Comparison of ENCODE assay signal across 8 cellular contexts in genomic region chr19:16076958-16077611, GRCh38. TPM values are rescaled to one million over a fixed set of nuclear protein-coding genes. Genes with fewer than 3 reads are reported as not detected.
DNase-seq lines count a peak whose midpoint lies in the region; ATAC-seq and TF ChIP-seq lines count a peak whose summit lies in the region.

No MANE protein-coding gene starts in this region.

- H3K4me3 Mint-ChIP-seq in stimulated activated naive CD8-positive, alpha-beta T cell treated with anti-CD3 and anti-CD28 coated beads, Interleukin-15, amount 100 ng/mL, for 72 hours, result peak overlapping the region; percentile 88

- H3K27me3 ChIP-seq in Panc1 (ENCODE audit: control insufficient read depth, insufficient read depth, low read length) (no peaks in the 10 kb centered on the region), left lung (no peaks in the 10 kb centered on the region)

- in situ Hi-C loops in Panc1 (cut with HindIII; ENCODE audit: low pct_unique_long_range_greater_than_20kb, low sequenced_read_pairs), result no loop called here

- H3K36me3 ChIP-seq in Panc1 (ENCODE audit: control insufficient read depth, insufficient read depth, low read length) (no peaks in the 10 kb centered on the region), left lung (peaks cover 0 to 16% of the 10 kb centered on the region in 2 donors)

- H3K27ac ChIP-seq in Panc1 (ENCODE audit: low read length) (peak overlapping the region; percentile 83), left lung (peak overlapping the region; percentile 98 to 99)

- intact Hi-C loops in Panc1 (cut with micrococcal nuclease; ENCODE audit: unreplicated experiment) (no loop called here), left lung (cut with DNase I) (no loop called here)

- no TSS peak for BruUV-seq in Panc1 (replicated peaks; lab: Mats Ljungman, UMichigan)

- peak overlapping the region; percentile 90 to 99 for H3K27ac Mint-ChIP-seq in stimulated activated naive CD8-positive, alpha-beta T cell treated with anti-CD3 and anti-CD28 coated beads, Interleukin-15, amount 100 ng/mL, for 72 hours

- no peak for ATAC-seq in Panc1
- ATAC-seq in left lung, result peak; percentile 26
- ATAC-seq in stimulated activated naive CD8-positive, alpha-beta T cell treated with anti-CD3 and anti-CD28 coated beads, Interleukin-15, amount 100 ng/mL, for 72 hours, result no peak
- no peak for ATAC-seq in GM19397 (IDR thresholded peaks at IDR 0.05; ENCODE audit: unreplicated experiment)

- H3K9me3 ChIP-seq in Panc1 (ENCODE audit: control insufficient read depth, insufficient read depth, low read depth, low read length), result no peaks in the 10 kb centered on the region
- no peaks in the 10 kb centered on the region for H3K9me3 ChIP-seq in left lung

- DNase-seq in activated CD4-positive, alpha-beta T cell treated with anti-CD3 and anti-CD28 coated beads for 48 hours, result peak; percentile 58
- no peak for DNase-seq in activated CD4-positive, alpha-beta T cell treated with anti-CD3 and anti-CD28 coated beads, Interleukin-2, amount 50 U/mL, for 4 hours
- no peak for DNase-seq in Panc1 (ENCODE audit: low read depth, low spot score)
- DNase-seq in cardiac fibroblast (ENCODE audit: low read depth in 2 of 2), result peak; percentile 48 to 53
- peak; percentile 66 to 90 for DNase-seq in left lung
- peak in 1 of 2 donors; percentile 35 for DNase-seq in stimulated activated naive CD8-positive, alpha-beta T cell treated with anti-CD3 and anti-CD28 coated beads, Interleukin-15, amount 100 ng/mL, for 72 hours
- DNase-seq in occipital lobe (lab: John Stamatoyannopoulos, UW), result no peak

- POLR2A ChIA-PET in Panc1 (lab: Charles Lee), result interaction anchor here (0.6 kb wide), 2 partner anchors 36 to 651 kb away, joined by 9 to 11 read pairs; no protein-coding TSS in a partner anchor

- H3K4me1 Mint-ChIP-seq in stimulated activated naive CD8-positive, alpha-beta T cell treated with anti-CD3 and anti-CD28 coated beads, Interleukin-15, amount 100 ng/mL, for 72 hours, result peaks cover 82% of the 10 kb centered on the region

- no peak for TF ChIP-seq CTCF in Panc1 (IDR thresholded peaks at IDR 0.05)
- no peak for TF ChIP-seq CTCF in cardiac fibroblast (IDR thresholded peaks at IDR 0.05; ENCODE audit: low read depth, low read length)
- no peak for TF ChIP-seq CTCF in left lung (IDR thresholded peaks at IDR 0.05)

- H3K9me3 Mint-ChIP-seq in stimulated activated naive CD8-positive, alpha-beta T cell treated with anti-CD3 and anti-CD28 coated beads, Interleukin-15, amount 100 ng/mL, for 72 hours, result no peaks in the 10 kb centered on the region

- CTCF ChIA-PET in Panc1 (lab: Charles Lee), result interaction anchor here (1.0 kb wide), 1 partner anchor 35 kb away, joined by 3 read pairs; no protein-coding TSS in a partner anchor

- H3K4me1 ChIP-seq in Panc1 (ENCODE audit: control insufficient read depth, insufficient read depth, low read length) (peaks cover 18% of the 10 kb centered on the region), left lung (peaks cover 24 to 66% of the 10 kb centered on the region in 2 donors)

- H3K27me3 Mint-ChIP-seq in stimulated activated naive CD8-positive, alpha-beta T cell treated with anti-CD3 and anti-CD28 coated beads, Interleukin-15, amount 100 ng/mL, for 72 hours, result no peaks in the 10 kb centered on the region

- H3K4me3 ChIP-seq in Panc1 (ENCODE audit: low read depth in 2 of 2, low read length in 2 of 2), result peak overlapping the region; percentile 63 to 91
- peak overlapping the region; percentile 59 to 96 for H3K4me3 ChIP-seq in cardiac fibroblast (replicated peaks in 1 of 2; ENCODE audit: low read depth in 2 of 2, low read length in 2 of 2)
- peak overlapping the region; percentile 77 to 90 for H3K4me3 ChIP-seq in left lung

RNA-seq across cellular contexts. Expression of gene TPM4, which starts 0.8 kb away (rescaled TPM):
- total RNA-seq in Panc1 (2021; ENCODE audit: unreplicated experiment) (165 TPM), left lung (100 to 1,000 TPM; 437 to 536 TPM), occipital lobe (94.8 TPM)
- polyA plus RNA-seq in Panc1 (2012; ENCODE audit: insufficient read length), result 231 TPM

RNA-seq across cellular contexts. Expression of gene RAB8A, which starts 34.6 kb away (rescaled TPM):
- total RNA-seq in Panc1 (2021; ENCODE audit: unreplicated experiment), result 75.8 TPM
- 61.5 TPM for polyA plus RNA-seq in Panc1 (2012; ENCODE audit: insufficient read length)
- 10 to 100 TPM; 70.7 to 88.8 TPM for total RNA-seq in left lung
- 33.7 TPM for total RNA-seq in occipital lobe

Comparison
In these comparisons a context has a peak if more than half of its experiments do, and no peak if none do; other contexts are left out.
1. DNase-seq: peak in activated CD4-positive, alpha-beta T cell treated with anti-CD3 and anti-CD28 coated beads for 48 hours (single experiment), cardiac fibroblast (2 of 2) and left lung (2 of 2); none in activated CD4-positive, alpha-beta T cell treated with anti-CD3 and anti-CD28 coated beads, Interleukin-2, amount 50 U/mL, for 4 hours (0 of 2), Panc1 (single experiment) and occipital lobe (single experiment).
2. Peak in every context shown above with its lines, with median percentiles within 50 percentile points of each other: H3K4me3 ChIP-seq.